ENCODE assay signal across 21 cellular contexts in genomic region chr22:24417200-24417599, GRCh38.
"Had no signal": no experiment of that assay in that cellular context is flagged by ENCODE, and none has a peak within 500 bp of the region (broad histone marks: within the 10 kb centered on the region; RNA-seq: fewer than 3 reads in every experiment).

No MANE protein-coding gene starts in this region.

- H3K36me3 ChIP-seq: colonic mucosa had no signal

- H3K27ac ChIP-seq: colonic mucosa, dorsolateral prefrontal cortex, esophagus muscularis mucosa, left ventricle myocardium inferior, spleen, thyroid gland had no signal

- DNase-seq: activated CD4-positive, alpha-beta memory T cell treated with anti-CD3 and anti-CD28 coated beads, Interleukin-2, amount 10 ng/mL, durations not matched to agents 7 days and 5 days; activated CD4-positive, alpha-beta T cell treated with anti-CD3 and anti-CD28 coated beads, Interleukin-2, amount 10 ng/mL, durations not matched to agents 24 days and 14 days; activated gamma-delta T cell; activated naive CD8-positive, alpha-beta T cell treated with anti-CD3 and anti-CD28 coated beads for 36 hours; colonic mucosa; effector memory CD8-positive, alpha-beta T cell; hippocampal formation; left ventricle myocardium inferior; occipital lobe; spleen; stimulated activated CD4-positive, alpha-beta T cell treated with anti-CD3 and anti-CD28 coated beads, Interleukin-4, amount 100 ng/mL, for 1 hour; stimulated activated naive CD8-positive, alpha-beta T cell treated with anti-CD3 and anti-CD28 coated beads, Interleukin-15, Interleukin-2, amounts not matched to agents 100 U/mL and 50 U/mL, for 24 hours; substantia nigra; T-cell; thyroid gland had no signal

- H3K4me1 Mint-ChIP-seq: activated CD4-positive, alpha-beta memory T cell treated with anti-CD3 and anti-CD28 coated beads, Interleukin-2, amount 10 ng/mL, durations not matched to agents 7 days and 5 days; nephron had no signal

- H3K36me3 Mint-ChIP-seq: activated naive CD8-positive, alpha-beta T cell treated with anti-CD3 and anti-CD28 coated beads for 36 hours had no signal

- H3K4me1 ChIP-seq: colonic mucosa had no signal

- H3K9me3 ChIP-seq: colonic mucosa, esophagus muscularis mucosa, left ventricle myocardium inferior, spleen, thyroid gland had no signal

- H3K4me3 ChIP-seq: colonic mucosa, dorsolateral prefrontal cortex, esophagus muscularis mucosa, left ventricle myocardium inferior, spleen, thyroid gland had no signal

- H3K27me3 ChIP-seq: colonic mucosa, spleen, thyroid gland had no signal

- ATAC-seq: activated CD4-positive, CD25-positive, alpha-beta regulatory T cell treated with anti-CD3 and anti-CD28 coated beads, Interleukin-2, amount 50 U/mL, for 24 hours; effector memory CD8-positive, alpha-beta T cell; stimulated activated naive CD8-positive, alpha-beta T cell treated with anti-CD3 and anti-CD28 coated beads, Interleukin-15, Interleukin-2, amounts not matched to agents 100 U/mL and 50 U/mL, for 24 hours; T-cell had no signal

- H3K4me3 Mint-ChIP-seq: activated CD4-positive, alpha-beta memory T cell treated with anti-CD3 and anti-CD28 coated beads, Interleukin-2, amount 10 ng/mL, durations not matched to agents 7 days and 5 days; activated CD4-positive, alpha-beta T cell treated with anti-CD3 and anti-CD28 coated beads, Interleukin-2, amount 10 ng/mL, durations not matched to agents 24 days and 14 days; activated naive CD8-positive, alpha-beta T cell treated with anti-CD3 and anti-CD28 coated beads for 36 hours; central memory CD8-positive, alpha-beta T cell; effector memory CD8-positive, alpha-beta T cell; memory B cell; nephron; T-cell had no signal

- H3K9me3 Mint-ChIP-seq: activated CD4-positive, alpha-beta memory T cell treated with anti-CD3 and anti-CD28 coated beads, Interleukin-2, amount 10 ng/mL, durations not matched to agents 7 days and 5 days; activated CD4-positive, alpha-beta T cell treated with anti-CD3 and anti-CD28 coated beads, Interleukin-2, amount 10 ng/mL, durations not matched to agents 24 days and 14 days; activated naive CD8-positive, alpha-beta T cell treated with anti-CD3 and anti-CD28 coated beads for 36 hours; central memory CD8-positive, alpha-beta T cell; effector memory CD8-positive, alpha-beta T cell; memory B cell; nephron; T-cell had no signal

- H3K27ac Mint-ChIP-seq: activated CD4-positive, alpha-beta memory T cell treated with anti-CD3 and anti-CD28 coated beads, Interleukin-2, amount 10 ng/mL, durations not matched to agents 7 days and 5 days; activated naive CD8-positive, alpha-beta T cell treated with anti-CD3 and anti-CD28 coated beads for 36 hours; effector memory CD8-positive, alpha-beta T cell; memory B cell; nephron; T-cell had no signal

- H3K27me3 Mint-ChIP-seq: activated CD4-positive, alpha-beta memory T cell treated with anti-CD3 and anti-CD28 coated beads, Interleukin-2, amount 10 ng/mL, durations not matched to agents 7 days and 5 days; activated CD4-positive, alpha-beta T cell treated with anti-CD3 and anti-CD28 coated beads, Interleukin-2, amount 10 ng/mL, durations not matched to agents 24 days and 14 days; activated naive CD8-positive, alpha-beta T cell treated with anti-CD3 and anti-CD28 coated beads for 36 hours; central memory CD8-positive, alpha-beta T cell; effector memory CD8-positive, alpha-beta T cell; memory B cell; T-cell had no signal
